Comparison of ENCODE assay signal across 1 cellular context in the genomic region with DNA sequence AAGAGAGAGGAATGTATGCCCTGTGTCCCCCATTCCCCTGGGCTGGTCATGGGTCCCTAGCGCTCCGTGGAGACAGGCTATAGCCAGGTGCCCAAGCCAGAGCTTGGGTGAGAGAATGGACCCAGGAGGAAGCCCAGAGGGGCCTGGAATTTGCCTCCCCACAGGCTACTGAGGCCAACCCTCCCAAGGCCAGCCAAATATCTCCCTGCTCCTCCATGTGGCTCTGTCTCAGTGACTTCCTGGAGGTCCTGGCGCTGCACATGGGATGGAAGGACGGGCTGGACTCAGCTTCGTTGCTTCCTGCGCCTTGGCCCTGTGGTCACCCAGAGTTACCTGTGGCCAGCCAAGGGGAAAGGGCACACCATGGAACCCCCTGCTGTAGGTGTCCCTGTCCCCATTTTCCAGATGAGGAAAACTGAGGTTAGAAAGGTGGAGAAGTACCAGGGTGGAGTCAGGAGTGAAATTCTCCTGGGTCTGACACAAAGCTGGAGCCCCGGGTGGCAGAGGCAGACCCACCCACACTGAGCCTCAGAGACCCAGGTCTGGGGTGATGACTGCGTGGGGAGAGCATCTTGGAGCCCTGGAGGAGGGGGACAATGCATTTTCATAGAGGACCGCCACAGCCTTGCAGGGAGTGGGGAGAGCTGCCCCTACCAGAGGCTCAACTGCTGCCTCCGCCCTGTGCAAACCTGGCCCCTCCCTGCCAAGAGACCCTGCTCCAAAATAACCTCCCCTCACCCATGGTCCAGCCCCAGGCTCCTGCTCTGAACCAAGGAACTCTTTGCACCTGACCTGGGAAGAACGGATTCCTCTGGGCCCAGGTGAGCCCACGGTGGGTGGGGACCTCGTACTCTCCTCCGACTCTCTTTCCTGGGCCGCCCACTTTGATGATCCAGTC.
TF ChIP-seq lines count a peak whose summit lies in the region.

No MANE protein-coding gene starts in this region.

TF ChIP-seq in K562, 482 proteins besides CTCF, POLR2A, EP300 and RAD21:
- peak; percentile 61 to 73 for TF ChIP-seq KDM1A (IDR thresholded peaks at IDR 0.05)
- TF ChIP-seq, protein P1, sequence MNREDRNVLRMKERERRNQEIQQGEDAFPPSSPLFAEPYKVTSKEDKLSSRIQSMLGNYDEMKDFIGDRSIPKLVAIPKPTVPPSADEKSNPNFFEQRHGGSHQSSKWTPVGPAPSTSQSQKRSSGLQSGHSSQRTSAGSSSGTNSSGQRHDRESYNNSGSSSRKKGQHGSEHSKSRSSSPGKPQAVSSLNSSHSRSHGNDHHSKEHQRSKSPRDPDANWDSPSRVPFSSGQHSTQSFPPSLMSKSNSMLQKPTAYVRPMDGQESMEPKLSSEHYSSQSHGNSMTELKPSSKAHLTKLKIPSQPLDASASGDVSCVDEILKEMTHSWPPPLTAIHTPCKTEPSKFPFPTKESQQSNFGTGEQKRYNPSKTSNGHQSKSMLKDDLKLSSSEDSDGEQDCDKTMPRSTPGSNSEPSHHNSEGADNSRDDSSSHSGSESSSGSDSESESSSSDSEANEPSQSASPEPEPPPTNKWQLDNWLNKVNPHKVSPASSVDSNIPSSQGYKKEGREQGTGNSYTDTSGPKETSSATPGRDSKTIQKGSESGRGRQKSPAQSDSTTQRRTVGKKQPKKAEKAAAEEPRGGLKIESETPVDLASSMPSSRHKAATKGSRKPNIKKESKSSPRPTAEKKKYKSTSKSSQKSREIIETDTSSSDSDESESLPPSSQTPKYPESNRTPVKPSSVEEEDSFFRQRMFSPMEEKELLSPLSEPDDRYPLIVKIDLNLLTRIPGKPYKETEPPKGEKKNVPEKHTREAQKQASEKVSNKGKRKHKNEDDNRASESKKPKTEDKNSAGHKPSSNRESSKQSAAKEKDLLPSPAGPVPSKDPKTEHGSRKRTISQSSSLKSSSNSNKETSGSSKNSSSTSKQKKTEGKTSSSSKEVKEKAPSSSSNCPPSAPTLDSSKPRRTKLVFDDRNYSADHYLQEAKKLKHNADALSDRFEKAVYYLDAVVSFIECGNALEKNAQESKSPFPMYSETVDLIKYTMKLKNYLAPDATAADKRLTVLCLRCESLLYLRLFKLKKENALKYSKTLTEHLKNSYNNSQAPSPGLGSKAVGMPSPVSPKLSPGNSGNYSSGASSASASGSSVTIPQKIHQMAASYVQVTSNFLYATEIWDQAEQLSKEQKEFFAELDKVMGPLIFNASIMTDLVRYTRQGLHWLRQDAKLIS (CRISPR knock-in tag; IDR thresholded peaks at IDR 0.05), result no peak
- peak; percentile 18 to 56; a peak in 2 of 4 replicates for TF ChIP-seq RCOR1 (IDR thresholded peaks at IDR 0.05; ENCODE audit: borderline replicate concordance in 1 of 2, low read depth in 2 of 2, low read length in 2 of 2)
- peak; percentile 85 for TF ChIP-seq ADNP (tag; IDR thresholded peaks at IDR 0.05)
- TF ChIP-seq RBM25 (IDR thresholded peaks at IDR 0.05; ENCODE audit: low read depth, low read length, severe bottlenecking), result peak; percentile 81
- TF ChIP-seq SMARCA5 (IDR thresholded peaks at IDR 0.05), result peak; percentile 18; the same call in 1 of the 2 replicates
- TF ChIP-seq CBX1 (IDR thresholded peaks at IDR 0.05; ENCODE audit: low read depth), result 0 out of 2 replicates have a peak, but pooled peaks have one; percentile 42
- TF ChIP-seq FOS (IDR thresholded peaks at IDR 0.05; ENCODE audit: extremely low read depth, insufficient read length), result no peak
- peak; percentile 82 for TF ChIP-seq BCOR (IDR thresholded peaks at IDR 0.05)
